1 cellular context compared by ENCODE assay signal in genomic region chr10:96092999-96093767, GRCh38.
TF ChIP-seq lines count a peak whose summit lies in the region.

No MANE protein-coding gene starts in this region.

TF ChIP-seq in HepG2, 621 proteins besides CTCF, POLR2A, EP300 and RAD21 (continued from another document and continues in another):
- TF ChIP-seq, protein P1, sequence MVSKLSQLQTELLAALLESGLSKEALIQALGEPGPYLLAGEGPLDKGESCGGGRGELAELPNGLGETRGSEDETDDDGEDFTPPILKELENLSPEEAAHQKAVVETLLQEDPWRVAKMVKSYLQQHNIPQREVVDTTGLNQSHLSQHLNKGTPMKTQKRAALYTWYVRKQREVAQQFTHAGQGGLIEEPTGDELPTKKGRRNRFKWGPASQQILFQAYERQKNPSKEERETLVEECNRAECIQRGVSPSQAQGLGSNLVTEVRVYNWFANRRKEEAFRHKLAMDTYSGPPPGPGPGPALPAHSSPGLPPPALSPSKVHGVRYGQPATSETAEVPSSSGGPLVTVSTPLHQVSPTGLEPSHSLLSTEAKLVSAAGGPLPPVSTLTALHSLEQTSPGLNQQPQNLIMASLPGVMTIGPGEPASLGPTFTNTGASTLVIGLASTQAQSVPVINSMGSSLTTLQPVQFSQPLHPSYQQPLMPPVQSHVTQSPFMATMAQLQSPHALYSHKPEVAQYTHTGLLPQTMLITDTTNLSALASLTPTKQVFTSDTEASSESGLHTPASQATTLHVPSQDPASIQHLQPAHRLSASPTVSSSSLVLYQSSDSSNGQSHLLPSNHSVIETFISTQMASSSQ (IDR thresholded peaks at IDR 0.05; ENCODE audit: low read depth): 0 out of 2 replicates have a peak, but pooled peaks have one; percentile 21
- TF ChIP-seq, protein P1 (CRISPR knock-in tag; IDR thresholded peaks at IDR 0.05; ENCODE audit: borderline replicate concordance): no peak
- TF ChIP-seq MIXL1 (CRISPR knock-in tag; IDR thresholded peaks at IDR 0.05) (peak; percentile 49), ASH2L (IDR thresholded peaks at IDR 0.05; ENCODE audit: insufficient read length, low read depth, low read length) (peak; percentile 94), ZNF275 (CRISPR knock-in tag; IDR thresholded peaks at IDR 0.05; ENCODE audit: borderline replicate concordance) (no peak), ZNF644 (CRISPR knock-in tag; IDR thresholded peaks at IDR 0.05; ENCODE audit: low read depth) (peak; percentile 69), SNRNP70 (IDR thresholded peaks at IDR 0.05; ENCODE audit: low read depth, low read length) (no peak), TBP (CRISPR knock-in tag; IDR thresholded peaks at IDR 0.05) (no peak), ARNTL (CRISPR knock-in tag; IDR thresholded peaks at IDR 0.05) (no peak), GMEB1 (CRISPR knock-in tag; IDR thresholded peaks at IDR 0.05; ENCODE audit: borderline replicate concordance) (no peak), CBX5 (CRISPR knock-in tag; IDR thresholded peaks at IDR 0.05; ENCODE audit: borderline replicate concordance) (no peak), PCBP1 (IDR thresholded peaks at IDR 0.05; ENCODE audit: borderline replicate concordance, low read depth, low read length) (no peak), ZNF615 (CRISPR knock-in tag; IDR thresholded peaks at IDR 0.05; ENCODE audit: borderline replicate concordance) (no peak), GLI4 (CRISPR knock-in tag; IDR thresholded peaks at IDR 0.05; ENCODE audit: borderline replicate concordance) (no peak), TCF7 (IDR thresholded peaks at IDR 0.05; ENCODE audit: low read depth) (no peak), SRY (CRISPR knock-in tag; IDR thresholded peaks at IDR 0.05) (no peak; the same call in 1 of the 2 replicates), ZNF180 (CRISPR knock-in tag; IDR thresholded peaks at IDR 0.05; ENCODE audit: borderline replicate concordance, low read depth) (no peak), HIVEP1 (CRISPR knock-in tag; IDR thresholded peaks at IDR 0.05) (no peak), ZNF570 (CRISPR knock-in tag; IDR thresholded peaks at IDR 0.05; ENCODE audit: borderline replicate concordance) (no peak), JUND (CRISPR knock-in tag; IDR thresholded peaks at IDR 0.05) (no peak), KDM5B (CRISPR knock-in tag; IDR thresholded peaks at IDR 0.05; ENCODE audit: borderline replicate concordance) (no peak), SALL1 (CRISPR knock-in tag; IDR thresholded peaks at IDR 0.05) (peak; percentile 29; the same call in 1 of the 2 replicates), ZNF709 (CRISPR knock-in tag; IDR thresholded peaks at IDR 0.05) (no peak), BORCS8-MEF2B (CRISPR knock-in tag; IDR thresholded peaks at IDR 0.05) (no peak), SOX13 (IDR thresholded peaks at IDR 0.05) (no peak), SOX13 (CRISPR knock-in tag; conservative IDR thresholded peaks at IDR 0.05 in 1 of 2, IDR thresholded peaks at IDR 0.05 in 1 of 2) (peak in 1 of 2 experiments; percentile 49; a peak in 1 of 4 replicates), ZNF761 (CRISPR knock-in tag; conservative IDR thresholded peaks at IDR 0.05) (no peak), ZC3H13 (CRISPR knock-in tag; IDR thresholded peaks at IDR 0.05) (no peak), ZSCAN31 (CRISPR knock-in tag; IDR thresholded peaks at IDR 0.05; ENCODE audit: low read depth) (no peak), IRF1 (CRISPR knock-in tag; IDR thresholded peaks at IDR 0.05; ENCODE audit: low read depth) (no peak), ZBTB39 (CRISPR knock-in tag; IDR thresholded peaks at IDR 0.05) (no peak), TOE1 (CRISPR knock-in tag; IDR thresholded peaks at IDR 0.05) (no peak), RFXAP (CRISPR knock-in tag; IDR thresholded peaks at IDR 0.05; ENCODE audit: borderline replicate concordance) (no peak), ZNF281 (CRISPR knock-in tag; IDR thresholded peaks at IDR 0.05; ENCODE audit: borderline replicate concordance) (no peak), DZIP1 (CRISPR knock-in tag; IDR thresholded peaks at IDR 0.05) (no peak), SMAD1 (CRISPR knock-in tag; IDR thresholded peaks at IDR 0.05; ENCODE audit: borderline replicate concordance, low read depth) (no peak), ZNF484 (CRISPR knock-in tag; IDR thresholded peaks at IDR 0.05; ENCODE audit: borderline replicate concordance, low read depth) (no peak)
- TF ChIP-seq, protein P2, sequence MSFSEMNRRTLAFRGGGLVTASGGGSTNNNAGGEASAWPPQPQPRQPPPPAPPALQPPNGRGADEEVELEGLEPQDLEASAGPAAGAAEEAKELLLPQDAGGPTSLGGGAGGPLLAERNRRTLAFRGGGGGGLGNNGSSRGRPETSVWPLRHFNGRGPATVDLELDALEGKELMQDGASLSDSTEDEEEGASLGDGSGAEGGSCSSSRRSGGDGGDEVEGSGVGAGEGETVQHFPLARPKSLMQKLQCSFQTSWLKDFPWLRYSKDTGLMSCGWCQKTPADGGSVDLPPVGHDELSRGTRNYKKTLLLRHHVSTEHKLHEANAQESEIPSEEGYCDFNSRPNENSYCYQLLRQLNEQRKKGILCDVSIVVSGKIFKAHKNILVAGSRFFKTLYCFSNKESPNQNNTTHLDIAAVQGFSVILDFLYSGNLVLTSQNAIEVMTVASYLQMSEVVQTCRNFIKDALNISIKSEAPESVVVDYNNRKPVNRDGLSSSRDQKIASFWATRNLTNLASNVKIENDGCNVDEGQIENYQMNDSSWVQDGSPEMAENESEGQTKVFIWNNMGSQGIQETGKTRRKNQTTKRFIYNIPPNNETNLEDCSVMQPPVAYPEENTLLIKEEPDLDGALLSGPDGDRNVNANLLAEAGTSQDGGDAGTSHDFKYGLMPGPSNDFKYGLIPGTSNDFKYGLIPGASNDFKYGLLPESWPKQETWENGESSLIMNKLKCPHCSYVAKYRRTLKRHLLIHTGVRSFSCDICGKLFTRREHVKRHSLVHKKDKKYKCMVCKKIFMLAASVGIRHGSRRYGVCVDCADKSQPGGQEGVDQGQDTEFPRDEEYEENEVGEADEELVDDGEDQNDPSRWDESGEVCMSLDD (CRISPR knock-in tag; IDR thresholded peaks at IDR 0.05; ENCODE audit: borderline replicate concordance): no peak
- TF ChIP-seq, protein P3, sequence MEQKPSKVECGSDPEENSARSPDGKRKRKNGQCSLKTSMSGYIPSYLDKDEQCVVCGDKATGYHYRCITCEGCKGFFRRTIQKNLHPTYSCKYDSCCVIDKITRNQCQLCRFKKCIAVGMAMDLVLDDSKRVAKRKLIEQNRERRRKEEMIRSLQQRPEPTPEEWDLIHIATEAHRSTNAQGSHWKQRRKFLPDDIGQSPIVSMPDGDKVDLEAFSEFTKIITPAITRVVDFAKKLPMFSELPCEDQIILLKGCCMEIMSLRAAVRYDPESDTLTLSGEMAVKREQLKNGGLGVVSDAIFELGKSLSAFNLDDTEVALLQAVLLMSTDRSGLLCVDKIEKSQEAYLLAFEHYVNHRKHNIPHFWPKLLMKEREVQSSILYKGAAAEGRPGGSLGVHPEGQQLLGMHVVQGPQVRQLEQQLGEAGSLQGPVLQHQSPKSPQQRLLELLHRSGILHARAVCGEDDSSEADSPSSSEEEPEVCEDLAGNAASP (CRISPR knock-in tag; IDR thresholded peaks at IDR 0.05; ENCODE audit: borderline replicate concordance): peak; percentile 53; the same call in 1 of the 2 replicates
- TF ChIP-seq, protein P4, sequence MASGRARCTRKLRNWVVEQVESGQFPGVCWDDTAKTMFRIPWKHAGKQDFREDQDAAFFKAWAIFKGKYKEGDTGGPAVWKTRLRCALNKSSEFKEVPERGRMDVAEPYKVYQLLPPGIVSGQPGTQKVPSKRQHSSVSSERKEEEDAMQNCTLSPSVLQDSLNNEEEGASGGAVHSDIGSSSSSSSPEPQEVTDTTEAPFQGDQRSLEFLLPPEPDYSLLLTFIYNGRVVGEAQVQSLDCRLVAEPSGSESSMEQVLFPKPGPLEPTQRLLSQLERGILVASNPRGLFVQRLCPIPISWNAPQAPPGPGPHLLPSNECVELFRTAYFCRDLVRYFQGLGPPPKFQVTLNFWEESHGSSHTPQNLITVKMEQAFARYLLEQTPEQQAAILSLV (CRISPR knock-in tag; IDR thresholded peaks at IDR 0.05; ENCODE audit: borderline replicate concordance): no peak
